ENCODE assay signal across 35 cellular contexts in genomic region chr12:120283318-120283717, GRCh38. TPM values are rescaled to one million over a fixed set of nuclear protein-coding genes. Genes with fewer than 3 reads are reported as not detected.
DNase-seq lines count a peak whose midpoint lies in the region; ATAC-seq and TF ChIP-seq lines count a peak whose summit lies in the region.
"Had no signal": no experiment of that assay in that cellular context is flagged by ENCODE, and none has a peak within 500 bp of the region (broad histone marks: within the 10 kb centered on the region; RNA-seq: fewer than 3 reads in every experiment).

No MANE protein-coding gene starts in this region.

- intact Hi-C loops in CD8-positive, alpha-beta T cell (cut with DNase I, micrococcal nuclease): no loop called here

- TF ChIP-seq CTCF in cardiac muscle cell (IDR thresholded peaks at IDR 0.05; ENCODE audit: low read depth, low read length): no peak
- no peak for TF ChIP-seq CTCF in right atrium auricular region (IDR thresholded peaks at IDR 0.05)
- TF ChIP-seq CTCF in fibroblast of pulmonary artery (IDR thresholded peaks at IDR 0.05; ENCODE audit: low read length, missing control alignments): no peak
- no peak for TF ChIP-seq CTCF in mesothelial cell of epicardium (IDR thresholded peaks at IDR 0.05; ENCODE audit: unreplicated experiment)
- TF ChIP-seq CTCF in osteocyte (IDR thresholded peaks at IDR 0.05): no peak
- no peak for TF ChIP-seq CTCF in CD8-positive, alpha-beta T cell (IDR thresholded peaks at IDR 0.05)

- H3K36me3 Mint-ChIP-seq in mesothelial cell of epicardium (no peaks in the 10 kb centered on the region), osteocyte (ENCODE audit: unreplicated experiment) (no peaks in the 10 kb centered on the region)
- no peaks in the 10 kb centered on the region for H3K36me3 Mint-ChIP-seq in CD8-positive, alpha-beta T cell
- H3K36me3 Mint-ChIP-seq: activated naive CD4-positive, alpha-beta T cell treated with anti-CD3 and anti-CD28 coated beads, Interleukin-2, amount 50 U/mL, for 72 hours; CD14-positive monocyte; type B pancreatic cell had no signal

- H3K4me3 Mint-ChIP-seq in mesothelial cell of epicardium (no peak overlapping the region), osteocyte (ENCODE audit: unreplicated experiment) (no peak overlapping the region)
- no peak overlapping the region for H3K4me3 Mint-ChIP-seq in CD8-positive, alpha-beta T cell
- H3K4me3 Mint-ChIP-seq: activated CD8-positive, alpha-beta T cell treated with anti-CD3 and anti-CD28 coated beads for 36 hours; CD14-positive monocyte; T-helper 1 cell treated with Interleukin-12 subunit alpha and Interleukin-12 subunit beta and Interleukin-4 antibody, amounts not matched to agents 30 μg/mL and 1 μg/mL, for 36 hours; type B pancreatic cell had no signal

- POLR2A ChIA-PET in CD8-positive, alpha-beta T cell (lab: Charles Lee): interaction anchor here (0.7 to 3.4 kb wide), 2 partner anchors 8 to 20 kb away, joined by 3 to 16 read pairs; partner anchors contain the start of gene RNU4-2

- peak overlapping the region; percentile 48 for H3K27ac ChIP-seq in cardiac muscle cell
- no peak overlapping the region for H3K27ac ChIP-seq in right atrium auricular region
- no peak overlapping the region for H3K27ac ChIP-seq in CD8-positive, alpha-beta T cell (ENCODE audit: low read depth, low read length)
- H3K27ac ChIP-seq: breast epithelium, left ventricle myocardium inferior, neutrophil, psoas muscle had no signal

- CTCF ChIA-PET in CD8-positive, alpha-beta T cell (lab: Charles Lee): interaction anchor here (5.5 kb wide), 1 partner anchor 55 kb away, joined by 31 read pairs; no protein-coding TSS in a partner anchor

- H3K4me1 Mint-ChIP-seq in mesothelial cell of epicardium (peaks cover 9% of the 10 kb centered on the region), osteocyte (ENCODE audit: unreplicated experiment) (peaks cover 12% of the 10 kb centered on the region)
- no peaks in the 10 kb centered on the region for H3K4me1 Mint-ChIP-seq in CD8-positive, alpha-beta T cell (ENCODE audit: low read depth)
- H3K4me1 Mint-ChIP-seq: CD14-positive monocyte had no signal

- DNase-seq in cardiac muscle cell (ENCODE audit: low read depth in 1 of 2, low spot score in 1 of 2): peak; percentile 24 to 49
- DNase-seq in right atrium auricular region (ENCODE audit: low spot score): no peak
- peak; percentile 29 for DNase-seq in fibroblast of pulmonary artery (ENCODE audit: low read depth)
- DNase-seq in mesothelial cell of epicardium (ENCODE audit: low spot score in 2 of 2, unreplicated experiment in 2 of 2): no peak
- no peak for DNase-seq in D341Med (ENCODE audit: low spot score)
- no peak for DNase-seq in GM19240 (ENCODE audit: insufficient read length, low spot score)
- no peak for DNase-seq in osteocyte (ENCODE audit: extremely low spot score, unreplicated experiment)
- DNase-seq in CD8-positive, alpha-beta T cell: no peak
- DNase-seq: 8988T; activated CD4-positive, alpha-beta T cell treated with anti-CD3 and anti-CD28 coated beads for 1 hour; activated CD8-positive, alpha-beta memory T cell treated with anti-CD3 and anti-CD28 coated beads, Interleukin-2, amount 50 U/mL, for 48 hours; activated CD8-positive, alpha-beta T cell treated with anti-CD3 and anti-CD28 coated beads for 36 hours; Calu3; DND-41; IMR-90; left ventricle myocardium inferior; NCI-H1105; NCI-H187 treated with DMSO at 0.1 percent for 48 hours; NCI-H2171; NCI-H526; PC-3; psoas muscle; stimulated activated CD4-positive, alpha-beta T cell treated with anti-CD3 and anti-CD28 coated beads, Interleukin-15, amount 100 ng/mL, for 24 hours; stimulated activated CD4-positive, alpha-beta T cell treated with anti-CD3 and anti-CD28 coated beads, Interleukin-4, amount 100 ng/mL, for 4 hours had no signal

- H3K9me3 Mint-ChIP-seq in mesothelial cell of epicardium: peaks cover 4% of the 10 kb centered on the region
- H3K9me3 Mint-ChIP-seq in osteocyte (ENCODE audit: unreplicated experiment): no peaks in the 10 kb centered on the region
- no peaks in the 10 kb centered on the region for H3K9me3 Mint-ChIP-seq in CD8-positive, alpha-beta T cell
- H3K9me3 Mint-ChIP-seq: activated CD8-positive, alpha-beta T cell treated with anti-CD3 and anti-CD28 coated beads for 36 hours; activated naive CD4-positive, alpha-beta T cell treated with anti-CD3 and anti-CD28 coated beads, Interleukin-2, amount 50 U/mL, for 72 hours; activated T-helper 2 cell treated with anti-CD3 and anti-CD28 coated beads, Interferon-gamma antibody, Interleukin-2, Interleukin-4, amounts not matched to agents 10 μg/mL and 5 μg/mL and 100 μg/mL, durations not matched to agents 14 hours and 24 hours and 36 hours; T-helper 1 cell treated with Interleukin-12 subunit alpha and Interleukin-12 subunit beta and Interleukin-4 antibody, amounts not matched to agents 30 μg/mL and 1 μg/mL, for 36 hours; type B pancreatic cell had no signal

- H3K4me1 ChIP-seq in cardiac muscle cell (ENCODE audit: low read depth) (peaks cover 12% of the 10 kb centered on the region), right atrium auricular region (no peaks in the 10 kb centered on the region)
- no peaks in the 10 kb centered on the region for H3K4me1 ChIP-seq in CD8-positive, alpha-beta T cell (ENCODE audit: insufficient read depth, low read length)
- H3K4me1 ChIP-seq: breast epithelium, left ventricle myocardium inferior, psoas muscle had no signal

- H3K27ac Mint-ChIP-seq in mesothelial cell of epicardium: peak overlapping the region; percentile 82
- no peak overlapping the region for H3K27ac Mint-ChIP-seq in osteocyte (ENCODE audit: unreplicated experiment)
- H3K27ac Mint-ChIP-seq in CD8-positive, alpha-beta T cell: no peak overlapping the region
- H3K27ac Mint-ChIP-seq: activated CD8-positive, alpha-beta T cell treated with anti-CD3 and anti-CD28 coated beads for 36 hours; activated naive CD4-positive, alpha-beta T cell treated with anti-CD3 and anti-CD28 coated beads, Interleukin-2, amount 50 U/mL, for 72 hours; activated T-helper 2 cell treated with anti-CD3 and anti-CD28 coated beads, Interferon-gamma antibody, Interleukin-2, Interleukin-4, amounts not matched to agents 10 μg/mL and 5 μg/mL and 100 μg/mL, durations not matched to agents 14 hours and 24 hours and 36 hours; CD14-positive monocyte; T-helper 1 cell treated with Interleukin-12 subunit alpha and Interleukin-12 subunit beta and Interleukin-4 antibody, amounts not matched to agents 30 μg/mL and 1 μg/mL, for 36 hours; type B pancreatic cell had no signal

- H3K36me3 ChIP-seq in cardiac muscle cell (no peaks in the 10 kb centered on the region), right atrium auricular region (no peaks in the 10 kb centered on the region)
- H3K36me3 ChIP-seq in CD8-positive, alpha-beta T cell (ENCODE audit: insufficient read depth, low read length): no peaks in the 10 kb centered on the region
- H3K36me3 ChIP-seq: breast epithelium, left ventricle myocardium inferior, neutrophil had no signal

- no peak for ATAC-seq in CD8-positive, alpha-beta T cell
- ATAC-seq: activated CD8-positive, alpha-beta T cell treated with anti-CD3 and anti-CD28 coated beads for 36 hours; activated naive CD4-positive, alpha-beta T cell treated with anti-CD3 and anti-CD28 coated beads, Interleukin-2, amount 50 U/mL, for 72 hours; PC-3; psoas muscle; SK-N-SH treated with all-trans-retinoic acid at 6 μM for 48 hours had no signal

- H3K27me3 Mint-ChIP-seq in mesothelial cell of epicardium (ENCODE audit: low read depth) (no peaks in the 10 kb centered on the region), osteocyte (ENCODE audit: unreplicated experiment) (no peaks in the 10 kb centered on the region)
- no peaks in the 10 kb centered on the region for H3K27me3 Mint-ChIP-seq in CD8-positive, alpha-beta T cell (ENCODE audit: low read depth)
- H3K27me3 Mint-ChIP-seq: activated CD8-positive, alpha-beta T cell treated with anti-CD3 and anti-CD28 coated beads for 36 hours had no signal

- no peaks in the 10 kb centered on the region for H3K9me3 ChIP-seq in cardiac muscle cell (ENCODE audit: low read depth)
- H3K9me3 ChIP-seq in right atrium auricular region: no peaks in the 10 kb centered on the region
- H3K9me3 ChIP-seq in CD8-positive, alpha-beta T cell (ENCODE audit: low read length): no peaks in the 10 kb centered on the region
- H3K9me3 ChIP-seq: breast epithelium, left ventricle myocardium inferior, neutrophil, psoas muscle had no signal

- no peak overlapping the region for H3K4me3 ChIP-seq in cardiac muscle cell
- H3K4me3 ChIP-seq in right atrium auricular region: no peak overlapping the region
- no peak overlapping the region for H3K4me3 ChIP-seq in fibroblast of pulmonary artery (replicated peaks; ENCODE audit: low read depth, low read length)
- no peak overlapping the region for H3K4me3 ChIP-seq in CD8-positive, alpha-beta T cell (ENCODE audit: low read depth, low read length)
- H3K4me3 ChIP-seq: breast epithelium, left ventricle myocardium inferior, psoas muscle had no signal

- H3K27me3 ChIP-seq in cardiac muscle cell (no peaks in the 10 kb centered on the region), right atrium auricular region (no peaks in the 10 kb centered on the region)
- H3K27me3 ChIP-seq in CD8-positive, alpha-beta T cell (ENCODE audit: insufficient read depth, low read length): no peaks in the 10 kb centered on the region
- H3K27me3 ChIP-seq: breast epithelium, neutrophil had no signal

RNA-seq across cellular contexts. Expression of gene RNU4-2, which starts 8.4 kb away (rescaled TPM):
- not detected in 2 replicates for total RNA-seq in cardiac muscle cell
- polyA plus RNA-seq in cardiac muscle cell: not detected in 2 replicates
- not detected for total RNA-seq in right atrium auricular region
- total RNA-seq in mesothelial cell of epicardium: 9,118 to 10,048 TPM (median 9,930 TPM) in 3 replicates
- total RNA-seq in osteocyte: 6,059 and 6,780 TPM in 2 replicates
- 1,000 to 10,000 TPM; 6,214 to 6,704 TPM for total RNA-seq in CD8-positive, alpha-beta T cell
- polyA plus RNA-seq: IMR-90, psoas muscle had no signal

RNA-seq across cellular contexts. Expression of gene RNU4-1, which starts 9.7 kb away (rescaled TPM):
- total RNA-seq in cardiac muscle cell (not detected in 2 replicates), right atrium auricular region (not detected), mesothelial cell of epicardium (5,196 to 5,477 TPM (median 5,368 TPM) in 3 replicates), osteocyte (2,875 and 3,252 TPM in 2 replicates)
- not detected in 2 replicates for polyA plus RNA-seq in cardiac muscle cell
- 1,000 to 10,000 TPM; 1,572 to 1,612 TPM for total RNA-seq in CD8-positive, alpha-beta T cell
- polyA plus RNA-seq: CD14-positive monocyte, fibroblast of lung, IMR-90, psoas muscle had no signal

RNA-seq across cellular contexts. Expression of gene PXN, which starts 17.8 kb away (rescaled TPM):
- total RNA-seq in cardiac muscle cell (43.8 and 48.6 TPM in 2 replicates), right atrium auricular region (10 to 100 TPM; 34.7 to 76.7 TPM), mesothelial cell of epicardium (113 to 123 TPM (median 117 TPM) in 3 replicates), osteocyte (76.7 and 79.9 TPM in 2 replicates)
- 67.9 TPM in 2 replicates for polyA plus RNA-seq in cardiac muscle cell
- 100 to 1,000 TPM; 170 to 171 TPM for total RNA-seq in CD8-positive, alpha-beta T cell

RNA-seq across cellular contexts. Expression of gene SIRT4, which starts 18.8 kb away (rescaled TPM):
- total RNA-seq in cardiac muscle cell (7.4 and 10.3 TPM in 2 replicates), right atrium auricular region (1 to 10 TPM; 3.1 to 5.6 TPM), mesothelial cell of epicardium (3.9 to 4.6 TPM (median 4.3 TPM) in 3 replicates), osteocyte (0.94 and 0.97 TPM in 2 replicates)
- polyA plus RNA-seq in cardiac muscle cell: 6.7 and 15.8 TPM in 2 replicates
- total RNA-seq in CD8-positive, alpha-beta T cell: not detected

RNA-seq across cellular contexts. Expression of gene PLA2G1B, which starts 44.3 kb away (rescaled TPM):
- not detected in 2 replicates for total RNA-seq in cardiac muscle cell
- not detected in 2 replicates for polyA plus RNA-seq in cardiac muscle cell
- not detected for total RNA-seq in right atrium auricular region
- total RNA-seq in mesothelial cell of epicardium: not detected in 3 replicates
- total RNA-seq in osteocyte: 0.67 and 1.2 TPM in 2 replicates
- total RNA-seq in CD8-positive, alpha-beta T cell: not detected
- total RNA-seq: activated naive CD4-positive, alpha-beta T cell treated with anti-CD3 and anti-CD28 coated beads, Interleukin-2, amount 50 U/mL, for 72 hours; activated T-helper 2 cell treated with anti-CD3 and anti-CD28 coated beads, Interferon-gamma antibody, Interleukin-2, Interleukin-4, amounts not matched to agents 10 μg/mL and 5 μg/mL and 100 μg/mL, durations not matched to agents 14 hours and 24 hours and 36 hours; breast epithelium; Calu3; endothelial cell of umbilical vein; fibroblast of lung; IMR-90; left ventricle myocardium inferior; PC-3; subcutaneous adipose tissue had no signal
- polyA plus RNA-seq: CD14-positive monocyte, endothelial cell of umbilical vein, IMR-90 had no signal

Comparison
In these comparisons a context has a peak if more than half of its experiments do, and no peak if none do; other contexts are left out.
1. DNase-seq: peak in cardiac muscle cell (2 of 2) and fibroblast of pulmonary artery (single experiment); none in right atrium auricular region (single experiment), mesothelial cell of epicardium (0 of 2), D341Med (single experiment), GM19240 (single experiment), osteocyte (single experiment) and CD8-positive, alpha-beta T cell (0 of 7).
2. RNA of gene RNU4-2, which starts 8.4 kb away (total RNA-seq): 9,118 to 10,048 TPM in mesothelial cell of epicardium, 6,059 to 6,780 TPM in osteocyte and 6,214 to 6,704 TPM in CD8-positive, alpha-beta T cell; not detected in cardiac muscle cell and not detected in right atrium auricular region; every median in the first group is over 1,000 times any median in the second.
3. RNA of gene RNU4-1, which starts 9.7 kb away (total RNA-seq): 5,196 to 5,477 TPM in mesothelial cell of epicardium, 2,875 to 3,252 TPM in osteocyte and 1,572 to 1,612 TPM in CD8-positive, alpha-beta T cell; not detected in cardiac muscle cell and not detected in right atrium auricular region; every median in the first group is over 1,000 times any median in the second.